Comparison of ENCODE assay signal across 10 cellular contexts in genomic region chr16:71467810-71468209, GRCh38. TPM values are rescaled to one million over a fixed set of nuclear protein-coding genes. Genes with fewer than 3 reads are reported as not detected.
DNase-seq lines count a peak whose midpoint lies in the region; ATAC-seq, FAIRE-seq and TF ChIP-seq lines count a peak whose summit lies in the region.
"Had no signal": no experiment of that assay in that cellular context is flagged by ENCODE, and none has a peak within 500 bp of the region (broad histone marks: within the 10 kb centered on the region; RNA-seq: fewer than 3 reads in every experiment).

No MANE protein-coding gene starts in this region.

- peaks cover 2% of the 10 kb centered on the region for H3K27me3 Mint-ChIP-seq in astrocyte (ENCODE audit: low read depth, unreplicated experiment)
- H3K27me3 Mint-ChIP-seq in naive thymus-derived CD8-positive, alpha-beta T cell: no peaks in the 10 kb centered on the region
- H3K27me3 Mint-ChIP-seq: activated naive CD4-positive, alpha-beta T cell treated with anti-CD3 and anti-CD28 coated beads, Interleukin-2, amount 50 U/mL, for 24 hours had no signal

- H2AFZ ChIP-seq in astrocyte (ENCODE audit: low read depth, low read length): no peak overlapping the region
- H2AFZ ChIP-seq: parathyroid adenoma had no signal

- H3K9me3 Mint-ChIP-seq in astrocyte (ENCODE audit: unreplicated experiment): peaks cover 3% of the 10 kb centered on the region
- no peaks in the 10 kb centered on the region for H3K9me3 Mint-ChIP-seq in naive thymus-derived CD8-positive, alpha-beta T cell
- H3K9me3 Mint-ChIP-seq: activated naive CD4-positive, alpha-beta T cell treated with anti-CD3 and anti-CD28 coated beads, Interleukin-2, amount 50 U/mL, for 24 hours had no signal

- POLR2A ChIA-PET in naive thymus-derived CD8-positive, alpha-beta T cell (lab: Charles Lee): no interaction called here

- no peak overlapping the region for H3K4me3 ChIP-seq in astrocyte (ENCODE audit: insufficient read depth, low read depth, low read length)

- no peak overlapping the region for H3K9ac ChIP-seq in astrocyte (ENCODE audit: low read length)
- H3K9ac ChIP-seq: parathyroid adenoma had no signal

- H3K27me3 ChIP-seq in astrocyte (ENCODE audit: insufficient read depth, low read length): no peaks in the 10 kb centered on the region

- H3K27ac Mint-ChIP-seq in astrocyte (ENCODE audit: unreplicated experiment): no peak overlapping the region
- H3K27ac Mint-ChIP-seq in naive thymus-derived CD8-positive, alpha-beta T cell: no peak overlapping the region
- H3K27ac Mint-ChIP-seq: activated naive CD4-positive, alpha-beta T cell treated with anti-CD3 and anti-CD28 coated beads, Interleukin-2, amount 50 U/mL, for 24 hours had no signal

- FAIRE-seq in astrocyte (lab: Jason Lieb, UNC): no peak

- ATAC-seq in naive thymus-derived CD8-positive, alpha-beta T cell: peak; percentile 53 to 57
- ATAC-seq in HG03521 (IDR thresholded peaks at IDR 0.05; ENCODE audit: unreplicated experiment) (no peak), HG03108 (IDR thresholded peaks at IDR 0.05; ENCODE audit: unreplicated experiment) (no peak), HG02588 (IDR thresholded peaks at IDR 0.05; ENCODE audit: unreplicated experiment) (no peak), HG03432 (IDR thresholded peaks at IDR 0.05; ENCODE audit: unreplicated experiment) (no peak)

- H3K27ac ChIP-seq in astrocyte (ENCODE audit: low read depth, low read length): no peak overlapping the region
- H3K27ac ChIP-seq: parathyroid adenoma had no signal

- H3K36me3 Mint-ChIP-seq in astrocyte (ENCODE audit: low read depth, unreplicated experiment): peaks cover 2% of the 10 kb centered on the region
- peaks cover 0 to 18% (median 12%) of the 10 kb centered on the region in 3 donors for H3K36me3 Mint-ChIP-seq in naive thymus-derived CD8-positive, alpha-beta T cell

- no peaks in the 10 kb centered on the region for H3K4me1 ChIP-seq in astrocyte (ENCODE audit: insufficient read depth, low read length)

- H3K4me3 Mint-ChIP-seq in astrocyte (ENCODE audit: unreplicated experiment): no peak overlapping the region
- no peak overlapping the region for H3K4me3 Mint-ChIP-seq in naive thymus-derived CD8-positive, alpha-beta T cell
- H3K4me3 Mint-ChIP-seq: activated naive CD4-positive, alpha-beta T cell treated with anti-CD3 and anti-CD28 coated beads, Interleukin-2, amount 50 U/mL, for 24 hours had no signal

- H3K4me1 Mint-ChIP-seq in astrocyte (ENCODE audit: low read depth, unreplicated experiment): peaks cover 11% of the 10 kb centered on the region
- H3K4me1 Mint-ChIP-seq in naive thymus-derived CD8-positive, alpha-beta T cell: peaks cover 4 to 8% (median 6%) of the 10 kb centered on the region in 4 donors

- no peaks in the 10 kb centered on the region for H4K20me1 ChIP-seq in astrocyte (ENCODE audit: insufficient read depth, low read length)

- peak; percentile 17 for DNase-seq in EL
- peak; percentile 5 for DNase-seq in NOMO-1 treated with dmso at 0.1 percent for 144 hours (lab: John Stamatoyannopoulos, UW; ENCODE audit: unreplicated experiment)
- peak; percentile 15 for DNase-seq in astrocyte (ENCODE audit: low read depth)
- peak; percentile 13 to 69 (median 36) for DNase-seq in naive thymus-derived CD8-positive, alpha-beta T cell

- no peak for TF ChIP-seq CTCF in astrocyte (IDR thresholded peaks at IDR 0.05; ENCODE audit: insufficient read depth, low read depth, low read length)

- H3K9me3 ChIP-seq in astrocyte (ENCODE audit: insufficient read depth, low read depth, low read length): no peaks in the 10 kb centered on the region

- H3K36me3 ChIP-seq in astrocyte (ENCODE audit: insufficient read depth, low read length): no peaks in the 10 kb centered on the region

- H3K4me2 ChIP-seq in astrocyte (ENCODE audit: low read length): no peak overlapping the region

- H3K79me2 ChIP-seq in astrocyte (ENCODE audit: insufficient read depth, low read length): no peaks in the 10 kb centered on the region
- H3K79me2 ChIP-seq: parathyroid adenoma had no signal

RNA-seq across cellular contexts. Expression of gene ZNF23, which starts 5.8 kb away (rescaled TPM):
- total RNA-seq in astrocyte: 10.9 and 12.4 TPM in 2 replicates
- 10 to 100 TPM; 17.6 to 18.2 TPM for total RNA-seq in naive thymus-derived CD8-positive, alpha-beta T cell
- 1 to 10 TPM; 8.3 to 9.6 (median 8.4) TPM for polyA plus RNA-seq in naive thymus-derived CD8-positive, alpha-beta T cell

RNA-seq across cellular contexts. Expression of gene ZNF19, which starts 21.3 kb away (rescaled TPM):
- 2.8 and 2.9 TPM in 2 replicates for total RNA-seq in astrocyte
- 10 to 100 TPM; 15.0 to 17.5 TPM for total RNA-seq in naive thymus-derived CD8-positive, alpha-beta T cell
- polyA plus RNA-seq in naive thymus-derived CD8-positive, alpha-beta T cell: 1 to 10 TPM in 2 of 3 donors, under 1 TPM in 1; 0.27 to 2.3 (median 2.1) TPM

RNA-seq across cellular contexts. Expression of gene TLE7, which starts 26.0 kb away (rescaled TPM):
- not detected in 2 replicates for total RNA-seq in astrocyte
- not detected for total RNA-seq in naive thymus-derived CD8-positive, alpha-beta T cell
- not detected for polyA plus RNA-seq in naive thymus-derived CD8-positive, alpha-beta T cell

RNA-seq across cellular contexts. Expression of gene CHST4, which starts 58.4 kb away (rescaled TPM):
- total RNA-seq in astrocyte: 0.09 TPM in 1 of 2 replicates, not detected in the other
- not detected for total RNA-seq in naive thymus-derived CD8-positive, alpha-beta T cell
- not detected for polyA plus RNA-seq in naive thymus-derived CD8-positive, alpha-beta T cell

Comparison
In these comparisons a context has a peak if more than half of its experiments do, and no peak if none do; other contexts are left out.
1. ATAC-seq: peak in naive thymus-derived CD8-positive, alpha-beta T cell (2 of 2); none in HG03521 (single experiment), HG03108 (single experiment), HG02588 (single experiment) and HG03432 (single experiment).
2. Peak in every context shown above with its lines, with median percentiles within 50 percentile points of each other: DNase-seq.